Comparison of ENCODE assay signal across 25 cellular contexts in genomic region chr1:245014247-245015029, GRCh38.
DNase-seq lines count a peak whose midpoint lies in the region; ATAC-seq, FAIRE-seq and TF ChIP-seq lines count a peak whose summit lies in the region.
"Had no signal": no experiment of that assay in that cellular context is flagged by ENCODE, and none has a peak within 500 bp of the region (broad histone marks: within the 10 kb centered on the region; RNA-seq: fewer than 3 reads in every experiment).

No MANE protein-coding gene starts in this region.

- no peak for ATAC-seq in GM18505 (IDR thresholded peaks at IDR 0.05; ENCODE audit: unreplicated experiment)
- ATAC-seq in HG02884 (IDR thresholded peaks at IDR 0.05; ENCODE audit: unreplicated experiment): no peak
- ATAC-seq in HG03571 (IDR thresholded peaks at IDR 0.05; ENCODE audit: unreplicated experiment): no peak
- no peak for ATAC-seq in effector memory CD8-positive, alpha-beta T cell (replicated peaks)
- ATAC-seq: Right ventricle myocardium inferior, T-cell had no signal

- H3K4me3 Mint-ChIP-seq in effector memory CD8-positive, alpha-beta T cell: no peak overlapping the region
- H3K4me3 Mint-ChIP-seq: CD4-positive, alpha-beta memory T cell; H9; HFFc6; IgD-negative memory B cell; T-cell had no signal

- H3K27me3 Mint-ChIP-seq in effector memory CD8-positive, alpha-beta T cell: no peaks in the 10 kb centered on the region
- H3K27me3 Mint-ChIP-seq: CD4-positive, alpha-beta memory T cell; IgD-negative memory B cell; T-cell had no signal

- no peak for TF ChIP-seq POLR2A in GM18505 (IDR thresholded peaks at IDR 0.05; ENCODE audit: borderline replicate concordance, extremely low read depth, insufficient read depth, insufficient read length)

- peak; percentile 57 for DNase-seq in DMS53 (lab: John Stamatoyannopoulos, UW)
- peak; percentile 12 to 47 for DNase-seq in NCI-H526 (lab: John Stamatoyannopoulos, UW)
- no peak for DNase-seq in kidney
- DNase-seq in effector memory CD8-positive, alpha-beta T cell: no peak
- DNase-seq: C1 segment of cervical spinal cord; CD4-positive, alpha-beta memory T cell; GM23248; H9; HFFc6; NCI-H1048; NCI-H1417; NCI-H1694; NCI-H2081 treated with DMSO at 0.1 percent for 48 hours; NCI-H2171; NCI-H226; NCI-H510A; NCI-H774; SJCRH30; T-cell had no signal

- no peaks in the 10 kb centered on the region for H3K9me3 ChIP-seq in kidney (ENCODE audit: control insufficient read depth in 1 of 2, low read length in 2 of 2)
- H3K9me3 ChIP-seq: SJCRH30 had no signal

- H3K9ac ChIP-seq in kidney (ENCODE audit: low read length in 2 of 2): no peak overlapping the region
- H3K9ac ChIP-seq: GM23248 had no signal

- no peak overlapping the region for H3K27ac Mint-ChIP-seq in effector memory CD8-positive, alpha-beta T cell
- H3K27ac Mint-ChIP-seq: HFFc6, T-cell had no signal

- H3K4me1 Mint-ChIP-seq in effector memory CD8-positive, alpha-beta T cell (ENCODE audit: low read depth in 2 of 2): no peaks in the 10 kb centered on the region

- no peaks in the 10 kb centered on the region for H3K9me3 Mint-ChIP-seq in effector memory CD8-positive, alpha-beta T cell
- H3K9me3 Mint-ChIP-seq: CD4-positive, alpha-beta memory T cell; H9; HFFc6; IgD-negative memory B cell; T-cell had no signal

- TF ChIP-seq CTCF in VCaP (conservative IDR thresholded peaks at IDR 0.05) (no peak), kidney (IDR thresholded peaks at IDR 0.05; ENCODE audit: borderline replicate concordance, extremely low read depth, insufficient read depth) (no peak)

- H3K27ac ChIP-seq in VCaP: peak overlapping the region; percentile 88; the same call in 1 of the 2 replicates
- no peak overlapping the region for H3K27ac ChIP-seq in kidney (ENCODE audit: low read depth in 2 of 2, low read length in 2 of 2)
- H3K27ac ChIP-seq: GM23248, SJCRH30 had no signal

- intact Hi-C loops in kidney (cut with DNase I): no loop called here

- H3K4me1 ChIP-seq in kidney (ENCODE audit: control insufficient read depth in 1 of 2, insufficient read depth in 1 of 2, low read depth in 1 of 2, low read length in 2 of 2): no peaks in the 10 kb centered on the region
- H3K4me1 ChIP-seq: SJCRH30 had no signal

- peak; percentile 58 for FAIRE-seq in kidney (lab: Jason Lieb, UNC)

- H3K36me3 Mint-ChIP-seq in effector memory CD8-positive, alpha-beta T cell (ENCODE audit: insufficient read depth): peaks cover 3% of the 10 kb centered on the region
- H3K36me3 Mint-ChIP-seq: CD4-positive, alpha-beta memory T cell had no signal

- H3K4me3 ChIP-seq in kidney (ENCODE audit: low read length in 2 of 2): no peak overlapping the region
- H3K4me3 ChIP-seq: GM23248, SJCRH30 had no signal

- no peaks in the 10 kb centered on the region for H3K36me3 ChIP-seq in kidney (ENCODE audit: control insufficient read depth in 1 of 2, insufficient read depth in 2 of 2, low read length in 2 of 2)
- H3K36me3 ChIP-seq: SJCRH30 had no signal

Comparison
In these comparisons a context has a peak if more than half of its experiments do, and no peak if none do; other contexts are left out.
1. DNase-seq: peak in DMS53 (single experiment) and NCI-H526 (2 of 2); none in kidney (single experiment) and effector memory CD8-positive, alpha-beta T cell (0 of 3).